In genomic region chr1:149899460-149900284, GRCh38 we compare ENCODE assay signal across 8 cellular contexts. TPM values are rescaled to one million over a fixed set of nuclear protein-coding genes. Genes with fewer than 3 reads are reported as not detected.
DNase-seq lines count a peak whose midpoint lies in the region; ATAC-seq and TF ChIP-seq lines count a peak whose summit lies in the region.

A gene with protein sequence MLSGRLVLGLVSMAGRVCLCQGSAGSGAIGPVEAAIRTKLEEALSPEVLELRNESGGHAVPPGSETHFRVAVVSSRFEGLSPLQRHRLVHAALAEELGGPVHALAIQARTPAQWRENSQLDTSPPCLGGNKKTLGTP (plus strand): TSS chr1:149899568. CDS start chr1:149900060, 492 bp downstream.

- in situ Hi-C loops in GM13976 (cut with MboI; ENCODE audit: low sequenced_read_pairs, unreplicated experiment), result loop anchor here (10.0 kb wide), 1 partner anchor 155 kb away; no protein-coding TSS in a partner anchor

- H3K36me3 ChIP-seq in aorta (ENCODE audit: control insufficient read depth in 1 of 2, insufficient read depth in 2 of 2, low read length in 1 of 2), result peaks cover 0 to 1% of the 10 kb centered on the region in 2 donors

- 3 to 4% methylated on average over 65 of the region's 65 CpGs for WGBS in aorta, 2 donors

- H3K9me3 ChIP-seq in aorta (ENCODE audit: control insufficient read depth, low read length), result no peaks in the 10 kb centered on the region

- H3K27me3 ChIP-seq in aorta (ENCODE audit: control insufficient read depth in 1 of 2, insufficient read depth in 2 of 2, low read length in 1 of 2), result no peaks in the 10 kb centered on the region

- intact Hi-C loops in aorta (cut with DNase I), result loop anchor here in 1 of 2 donors (5.0 kb wide), 1 partner anchor 278 kb away; no protein-coding TSS in a partner anchor

- TF ChIP-seq CTCF in GM13976 (IDR thresholded peaks at IDR 0.05; ENCODE audit: borderline replicate concordance, control extremely low read depth, extremely low read depth, insufficient read depth, missing control alignments), result no peak

- peak; percentile 95 for DNase-seq in GM13976 (ENCODE audit: low spot score)
- DNase-seq in NCI-H187 (lab: John Stamatoyannopoulos, UW), result peak; percentile 96 to 97
- DNase-seq in T1000 (lab: John Stamatoyannopoulos, UW), result peak; percentile 87
- DNase-seq in astrocyte of the hippocampus (ENCODE audit: low read depth, low spot score), result peak; percentile 96
- DNase-seq in hepatic stellate cell (ENCODE audit: low spot score), result peak; percentile 94
- peak; percentile 82 for DNase-seq in renal cortical epithelial cell (ENCODE audit: low read depth)
- DNase-seq in aorta, result peak; percentile 97 to 98

- ATAC-seq in HG02884 (IDR thresholded peaks at IDR 0.05; ENCODE audit: unreplicated experiment) (peak; percentile 90), aorta (ENCODE audit: low FRiP score) (peak; percentile 98)

- peak within 1 kb of the TSS in 1 of 2 donors; percentile 77 for H3K27ac ChIP-seq in aorta (ENCODE audit: low read depth in 1 of 2, low read length in 2 of 2)

- H3K4me1 ChIP-seq in aorta (ENCODE audit: control insufficient read depth in 1 of 2, insufficient read depth in 2 of 2, low read length in 2 of 2), result no peaks in the 10 kb centered on the region

- H3K4me3 ChIP-seq in aorta (ENCODE audit: low read length in 2 of 2), result peak within 1 kb of the TSS; percentile 33 to 78

RNA-seq across cellular contexts. Expression of the gene that starts here (rescaled TPM):
- total RNA-seq in renal cortical epithelial cell (9.7 and 11.0 TPM in 2 replicates), aorta (10 to 100 TPM in 1 of 2 donors, 1 to 10 TPM in 1; 8.7 to 14.0 TPM)
- 10 to 100 TPM; 22.3 to 26.6 TPM for polyA plus RNA-seq in aorta
